Comparison of ENCODE assay signal across 8 cellular contexts in the genomic region with DNA sequence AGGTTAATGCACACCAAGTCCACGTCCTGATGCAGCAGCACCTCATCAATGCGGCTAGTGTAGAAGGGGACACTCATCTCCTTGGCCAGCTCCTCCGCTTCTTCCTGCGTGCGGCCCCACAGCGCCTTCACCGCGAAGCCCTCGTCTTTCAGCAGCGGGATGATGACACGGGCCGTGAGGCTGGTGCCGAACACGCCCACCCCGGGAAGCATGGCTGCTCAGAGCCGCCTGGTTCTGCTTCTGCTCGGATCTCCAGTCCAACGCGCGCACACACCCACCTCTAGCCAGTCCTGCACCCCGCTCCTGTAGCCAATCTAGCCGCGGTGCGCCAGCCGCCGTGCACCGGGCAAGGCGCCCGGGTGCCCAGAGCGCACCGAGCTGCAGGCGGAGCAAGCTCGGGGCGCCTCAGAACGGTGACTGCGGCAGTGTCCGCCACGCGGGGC. TPM values are rescaled to one million over a fixed set of nuclear protein-coding genes. Genes with fewer than 3 reads are reported as not detected.
A peak's percentile ranks its signal among the peaks of the same experiment; 100 is the strongest.
DNase-seq lines count a peak whose midpoint lies in the region; ATAC-seq lines count a peak whose summit lies in the region.

No MANE protein-coding gene starts in this region.

- H3K9me3 Mint-ChIP-seq in activated CD4-positive, alpha-beta T cell treated with anti-CD3 and anti-CD28 coated beads, Interleukin-2, amount 10 ng/mL, durations not matched to agents 24 days and 14 days, result no peaks in the 10 kb centered on the region

- peak overlapping the region; percentile 96 for H3K4me3 Mint-ChIP-seq in activated CD4-positive, alpha-beta T cell treated with anti-CD3 and anti-CD28 coated beads, Interleukin-2, amount 10 ng/mL, durations not matched to agents 24 days and 14 days

- DNase-seq in NCI-H82 (lab: John Stamatoyannopoulos, UW) (peak; percentile 68), NCI-H82 treated with DMSO at 0.1 percent for 48 hours (lab: John Stamatoyannopoulos, UW; ENCODE audit: unreplicated experiment) (no peak), NCI-H2171 (lab: John Stamatoyannopoulos, UW) (peak; percentile 11), ecto neural progenitor cell (ENCODE audit: low spot score) (peak; percentile 74), lung microvascular endothelial cell (ENCODE audit: low read depth in 2 of 2) (peak; percentile 66 to 77)
- peak; percentile 90 for DNase-seq in activated CD4-positive, alpha-beta T cell treated with anti-CD3 and anti-CD28 coated beads, Interleukin-2, amount 10 ng/mL, durations not matched to agents 24 days and 14 days
- DNase-seq in stimulated activated CD8-positive, alpha-beta memory T cell treated with anti-CD3 and anti-CD28 coated beads, Interleukin-12 subunit alpha, Interleukin-12 subunit beta, amount 100 ng/mL, for 4 hours (ENCODE audit: low read depth), result peak; percentile 51

- peaks cover 42% of the 10 kb centered on the region for H3K4me1 Mint-ChIP-seq in activated CD4-positive, alpha-beta T cell treated with anti-CD3 and anti-CD28 coated beads, Interleukin-2, amount 10 ng/mL, durations not matched to agents 24 days and 14 days

- peaks cover 11% of the 10 kb centered on the region for H3K27me3 Mint-ChIP-seq in activated CD4-positive, alpha-beta T cell treated with anti-CD3 and anti-CD28 coated beads, Interleukin-2, amount 10 ng/mL, durations not matched to agents 24 days and 14 days

- ATAC-seq in HG02852 (IDR thresholded peaks at IDR 0.05; ENCODE audit: unreplicated experiment), result peak; percentile 26

- H3K36me3 Mint-ChIP-seq in activated CD4-positive, alpha-beta T cell treated with anti-CD3 and anti-CD28 coated beads, Interleukin-2, amount 10 ng/mL, durations not matched to agents 24 days and 14 days (ENCODE audit: low read depth), result peaks cover 2% of the 10 kb centered on the region

- H3K27ac Mint-ChIP-seq in activated CD4-positive, alpha-beta T cell treated with anti-CD3 and anti-CD28 coated beads, Interleukin-2, amount 10 ng/mL, durations not matched to agents 24 days and 14 days, result peak overlapping the region; percentile 88

- intact Hi-C loops in activated CD4-positive, alpha-beta T cell treated with anti-CD3 and anti-CD28 coated beads, Interleukin-2, amount 10 ng/mL, durations not matched to agents 24 days and 14 days (cut with micrococcal nuclease), result loop anchor here (1.0 to 2.0 kb wide), 5 partner anchors 20 to 158 kb away; a partner anchor contains a TSS

RNA-seq across cellular contexts. Expression of a gene that starts 0.7 kb away (rescaled TPM):
- total RNA-seq in activated CD4-positive, alpha-beta T cell treated with anti-CD3 and anti-CD28 coated beads, Interleukin-2, amount 10 ng/mL, durations not matched to agents 24 days and 14 days, result 9.8 and 10.2 TPM in 2 replicates
- 14.1 and 14.6 TPM in 2 replicates for total RNA-seq in lung microvascular endothelial cell
